Comparison of ENCODE assay signal across 8 cellular contexts in the genomic region with DNA sequence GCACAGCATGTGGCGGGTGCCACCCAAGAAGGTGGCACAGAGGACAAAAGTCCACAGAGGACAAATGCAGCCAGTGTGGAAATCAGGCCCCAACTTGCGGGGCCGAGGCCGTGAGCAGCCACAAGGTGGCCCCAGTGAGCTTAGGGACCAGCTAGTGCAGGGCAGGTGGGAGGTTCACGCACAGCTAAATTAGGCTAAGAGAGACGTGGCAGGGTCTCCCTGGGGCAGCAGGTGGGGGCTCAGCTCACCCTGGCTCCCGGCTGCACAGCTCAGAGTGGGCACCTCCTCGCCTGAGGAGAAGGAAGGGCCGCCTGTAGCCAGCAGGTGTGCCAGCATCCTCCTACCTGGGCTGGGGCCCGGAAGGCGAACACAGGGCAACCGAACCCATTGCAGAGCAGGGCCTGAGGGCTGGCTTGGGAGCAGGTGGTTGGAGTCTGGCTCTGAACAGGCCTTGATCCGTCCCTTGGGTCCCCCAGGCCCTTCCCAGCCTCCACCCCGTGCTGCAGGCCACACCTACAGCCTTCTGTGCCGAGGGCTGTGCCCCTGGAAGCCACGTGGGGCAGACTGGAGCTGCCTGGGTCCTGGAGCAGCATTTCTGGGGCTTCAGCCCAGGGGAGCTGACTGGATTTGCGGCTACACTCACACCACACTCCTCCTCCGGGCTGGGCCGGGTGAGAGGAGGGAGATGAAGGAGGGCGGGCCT. TPM values are rescaled to one million over a fixed set of nuclear protein-coding genes. Genes with fewer than 3 reads are reported as not detected.
DNase-seq lines count a peak whose midpoint lies in the region; ATAC-seq and TF ChIP-seq lines count a peak whose summit lies in the region.

No MANE protein-coding gene starts in this region.

- peak; percentile 75 for TF ChIP-seq CTCF in AG10803 (conservative IDR thresholded peaks at IDR 0.05; ENCODE audit: low read length)

- H3K36me3 Mint-ChIP-seq in activated CD4-positive, alpha-beta T cell treated with anti-CD3 and anti-CD28 coated beads, Interleukin-2, amount 10 ng/mL, durations not matched to agents 24 days and 14 days (ENCODE audit: low read depth) = no peaks in the 10 kb centered on the region
- H3K36me3 Mint-ChIP-seq in dendritic cell treated with granulocyte-macrophage colony-stimulating factor and Interleukin-4, amounts not matched to agents 40 ng/mL and 50 ng/mL, for 4 days (ENCODE audit: low read depth) = no peaks in the 10 kb centered on the region

- peak overlapping the region; percentile 15 for H3K4me3 Mint-ChIP-seq in activated CD4-positive, alpha-beta T cell treated with anti-CD3 and anti-CD28 coated beads, Interleukin-2, amount 10 ng/mL, durations not matched to agents 24 days and 14 days
- H3K4me3 Mint-ChIP-seq in dendritic cell treated with granulocyte-macrophage colony-stimulating factor and Interleukin-4, amounts not matched to agents 40 ng/mL and 50 ng/mL, for 4 days = no peak overlapping the region

- H3K27ac Mint-ChIP-seq in activated CD4-positive, alpha-beta T cell treated with anti-CD3 and anti-CD28 coated beads, Interleukin-2, amount 10 ng/mL, durations not matched to agents 24 days and 14 days = peak overlapping the region; percentile 73
- H3K27ac Mint-ChIP-seq in dendritic cell treated with granulocyte-macrophage colony-stimulating factor and Interleukin-4, amounts not matched to agents 40 ng/mL and 50 ng/mL, for 4 days = peak overlapping the region; percentile 31

- 23% methylated on average over 16 of the region's 20 CpGs for WGBS in mesenchymal stem cell

- DNase-seq in AG10803 (ENCODE audit: low read depth) (peak; percentile 41), NCI-H524 (lab: John Stamatoyannopoulos, UW) (peak; percentile 92 to 97), mesenchymal stem cell (peak; percentile 46), hippocampal formation (lab: John Stamatoyannopoulos, UW) (no peak)
- DNase-seq in activated CD4-positive, alpha-beta T cell treated with anti-CD3 and anti-CD28 coated beads, Interleukin-2, amount 10 ng/mL, durations not matched to agents 24 days and 14 days = peak; percentile 94
- peak; percentile 51 to 66 for DNase-seq in stimulated activated CD8-positive, alpha-beta memory T cell treated with anti-CD3 and anti-CD28 coated beads, Interleukin-2, amount 100 ng/mL, for 1 hour (ENCODE audit: low read depth in 2 of 2)

- peak overlapping the region in 1 of 2 experiments; percentile 13 for H3K18ac ChIP-seq in mesenchymal stem cell (ENCODE audit: low read depth in 1 of 2, low read length in 2 of 2)

- H3K4me3 ChIP-seq in AG10803 (ENCODE audit: low read length) = no peak overlapping the region
- no peak overlapping the region for H3K4me3 ChIP-seq in mesenchymal stem cell (ENCODE audit: insufficient read depth in 1 of 2, low read depth in 1 of 2, low read length in 2 of 2)

- H3K79me1 ChIP-seq in mesenchymal stem cell (replicated peaks; ENCODE audit: low read length, poor library complexity, severe bottlenecking) = no peaks in the 10 kb centered on the region

- H3K9me3 ChIP-seq in mesenchymal stem cell (ENCODE audit: control insufficient read depth, low read length) = no peaks in the 10 kb centered on the region

- H4K91ac ChIP-seq in mesenchymal stem cell (ENCODE audit: low read length) = no peak overlapping the region

- peaks cover 6% of the 10 kb centered on the region for H3K9me3 Mint-ChIP-seq in activated CD4-positive, alpha-beta T cell treated with anti-CD3 and anti-CD28 coated beads, Interleukin-2, amount 10 ng/mL, durations not matched to agents 24 days and 14 days
- H3K9me3 Mint-ChIP-seq in dendritic cell treated with granulocyte-macrophage colony-stimulating factor and Interleukin-4, amounts not matched to agents 40 ng/mL and 50 ng/mL, for 4 days = no peaks in the 10 kb centered on the region

- H3K4ac ChIP-seq in mesenchymal stem cell (ENCODE audit: low read depth in 1 of 2, low read length in 2 of 2) = no peak overlapping the region

- no peak overlapping the region for H2BK15ac ChIP-seq in mesenchymal stem cell (ENCODE audit: low read depth, poor library complexity, severe bottlenecking)

- H3K27me3 Mint-ChIP-seq in activated CD4-positive, alpha-beta T cell treated with anti-CD3 and anti-CD28 coated beads, Interleukin-2, amount 10 ng/mL, durations not matched to agents 24 days and 14 days = peaks cover 2% of the 10 kb centered on the region
- H3K27me3 Mint-ChIP-seq in dendritic cell treated with granulocyte-macrophage colony-stimulating factor and Interleukin-4, amounts not matched to agents 40 ng/mL and 50 ng/mL, for 4 days = peaks cover 7% of the 10 kb centered on the region

- no peak overlapping the region for H4K8ac ChIP-seq in mesenchymal stem cell (ENCODE audit: low read length)

- no peaks in the 10 kb centered on the region for H3K27me3 ChIP-seq in mesenchymal stem cell (ENCODE audit: control insufficient read depth in 1 of 2, insufficient read depth in 1 of 2, low read length in 2 of 2)

- peaks cover 11% of the 10 kb centered on the region for H3K4me1 Mint-ChIP-seq in activated CD4-positive, alpha-beta T cell treated with anti-CD3 and anti-CD28 coated beads, Interleukin-2, amount 10 ng/mL, durations not matched to agents 24 days and 14 days
- H3K4me1 Mint-ChIP-seq in dendritic cell treated with granulocyte-macrophage colony-stimulating factor and Interleukin-4, amounts not matched to agents 40 ng/mL and 50 ng/mL, for 4 days (ENCODE audit: low read depth) = peaks cover 45% of the 10 kb centered on the region

- no peak overlapping the region for H3K23ac ChIP-seq in mesenchymal stem cell (ENCODE audit: low read length in 2 of 2)

- H2AK5ac ChIP-seq in mesenchymal stem cell (ENCODE audit: low read length, severe bottlenecking) = no peak overlapping the region

- H3K14ac ChIP-seq in mesenchymal stem cell (ENCODE audit: low read length in 2 of 2) = peak overlapping the region in 1 of 2 experiments; percentile 45

- ATAC-seq in GM21717 (IDR thresholded peaks at IDR 0.05; ENCODE audit: unreplicated experiment) = peak; percentile 66

- H2AFZ ChIP-seq in mesenchymal stem cell (ENCODE audit: low read depth, low read length) = peak overlapping the region; percentile 36

- intact Hi-C loops in activated CD4-positive, alpha-beta T cell treated with anti-CD3 and anti-CD28 coated beads, Interleukin-2, amount 10 ng/mL, durations not matched to agents 24 days and 14 days (cut with micrococcal nuclease) = loop anchor here (1.0 to 5.0 kb wide), 2 partner anchors 111 to 174 kb away; a partner anchor contains a TSS
- intact Hi-C loops in dendritic cell treated with granulocyte-macrophage colony-stimulating factor and Interleukin-4, amounts not matched to agents 40 ng/mL and 50 ng/mL, for 4 days (cut with micrococcal nuclease) = loop anchor here (5.0 kb wide), 1 partner anchor 119 kb away; no protein-coding TSS in a partner anchor

- peaks cover 11% of the 10 kb centered on the region for H3K4me1 ChIP-seq in mesenchymal stem cell (ENCODE audit: control insufficient read depth, insufficient read depth, low read depth, low read length)

- no peak overlapping the region for H3K9ac ChIP-seq in mesenchymal stem cell (ENCODE audit: low read length)

- H3K27ac ChIP-seq in mesenchymal stem cell (ENCODE audit: low read length, poor library complexity, severe bottlenecking) = no peak overlapping the region

- H3K4me2 ChIP-seq in mesenchymal stem cell (ENCODE audit: low read length, poor library complexity, severe bottlenecking) = no peak overlapping the region

- no peak overlapping the region for H2BK5ac ChIP-seq in mesenchymal stem cell (ENCODE audit: low read depth, low read length, poor library complexity, severe bottlenecking)

- no peak overlapping the region for H2BK12ac ChIP-seq in mesenchymal stem cell (ENCODE audit: low read length in 2 of 2)

- no peak overlapping the region for H2BK120ac ChIP-seq in mesenchymal stem cell (ENCODE audit: low read depth, low read length)

- H3K36me3 ChIP-seq in mesenchymal stem cell (ENCODE audit: control insufficient read depth in 1 of 2, insufficient read depth in 2 of 2, low read depth in 1 of 2, low read length in 2 of 2) = no peaks in the 10 kb centered on the region

RNA-seq across cellular contexts. Expression of a gene that starts 26.1 kb away (rescaled TPM):
- 0.36 and 0.37 TPM in 2 replicates for total RNA-seq in activated CD4-positive, alpha-beta T cell treated with anti-CD3 and anti-CD28 coated beads, Interleukin-2, amount 10 ng/mL, durations not matched to agents 24 days and 14 days
- polyA plus RNA-seq in mesenchymal stem cell (2013, experiment 1 of 2) = 0.14 TPM
- 0.11 TPM for polyA plus RNA-seq in mesenchymal stem cell (2013, experiment 2 of 2)

RNA-seq across cellular contexts. Expression of a gene that starts 56.7 kb away (rescaled TPM):
- total RNA-seq in activated CD4-positive, alpha-beta T cell treated with anti-CD3 and anti-CD28 coated beads, Interleukin-2, amount 10 ng/mL, durations not matched to agents 24 days and 14 days = 63.8 and 66.1 TPM in 2 replicates
- polyA plus RNA-seq in mesenchymal stem cell (2013, experiment 1 of 2) = 5.1 TPM
- 5.0 TPM for polyA plus RNA-seq in mesenchymal stem cell (2013, experiment 2 of 2)

Comparison
In these comparisons a context has a peak if more than half of its experiments do, and no peak if none do; other contexts are left out.
1. DNase-seq: peak in AG10803 (single experiment), NCI-H524 (2 of 2), activated CD4-positive, alpha-beta T cell treated with anti-CD3 and anti-CD28 coated beads, Interleukin-2, amount 10 ng/mL, durations not matched to agents 24 days and 14 days (single experiment), mesenchymal stem cell (single experiment) and stimulated activated CD8-positive, alpha-beta memory T cell treated with anti-CD3 and anti-CD28 coated beads, Interleukin-2, amount 100 ng/mL, for 1 hour (2 of 2); none in hippocampal formation (0 of 2).